30 cellular contexts compared by ENCODE assay signal in genomic region chr4:138757432-138757831, GRCh38.
"Had no signal": no experiment of that assay in that cellular context is flagged by ENCODE, and none has a peak within 500 bp of the region (broad histone marks: within the 10 kb centered on the region; RNA-seq: fewer than 3 reads in every experiment).

No MANE protein-coding gene starts in this region.

- H3K4me3 ChIP-seq: coronary artery, dorsolateral prefrontal cortex, gastroesophageal sphincter, heart right ventricle had no signal

- DNase-seq: activated B cell treated with CpG ODN at 0.5 μM for 24 hours; activated CD4-positive, alpha-beta memory T cell treated with anti-CD3 and anti-CD28 coated beads for 36 hours; activated CD4-positive, alpha-beta T cell treated with anti-CD3 and anti-CD28 coated beads for 36 hours; activated CD4-positive, alpha-beta T cell treated with anti-CD3 and anti-CD28 coated beads, Interleukin-2, amount 10 ng/mL, durations not matched to agents 24 days and 14 days; activated CD4-positive, CD25-positive, alpha-beta regulatory T cell treated with anti-CD3 and anti-CD28 coated beads, Interleukin-2, amount 50 U/mL, for 72 hours; activated CD8-positive, alpha-beta memory T cell treated with anti-CD3 and anti-CD28 coated beads, Interleukin-2, amount 10 ng/mL, durations not matched to agents 7 days and 5 days; activated CD8-positive, alpha-beta memory T cell treated with anti-CD3 and anti-CD28 coated beads, Interleukin-2, amount 50 U/mL, for 4 hours; activated CD8-positive, alpha-beta T cell treated with anti-CD3 and anti-CD28 coated beads, Interleukin-2, amount 10 ng/mL, durations not matched to agents 7 days and 5 days; activated gamma-delta T cell; activated naive CD4-positive, alpha-beta T cell; activated naive CD4-positive, alpha-beta T cell treated with anti-CD3 and anti-CD28 coated beads, Interleukin-2, amount 10 ng/mL, durations not matched to agents 7 days and 5 days; activated naive CD8-positive, alpha-beta T cell treated with anti-CD3 and anti-CD28 coated beads, Interleukin-2, amount 10 ng/mL, durations not matched to agents 7 days and 5 days; activated T-cell treated with anti-CD3 and anti-CD28 coated beads, Interleukin-2, amount 50 U/mL, for 1 hour; activated T-cell treated with anti-CD3 and anti-CD28 coated beads, Interleukin-2, amount 50 U/mL, for 48 hours; amniotic stem cell; anterior cingulate cortex; brain microvascular endothelial cell; dorsolateral prefrontal cortex; effector memory CD4-positive, alpha-beta T cell; endodermal cell; foreskin melanocyte; heart right ventricle; hippocampal formation; T-helper 17 cell; T1000; WERI-Rb-1 had no signal

- ATAC-seq: activated CD4-positive, alpha-beta T cell treated with anti-CD3 and anti-CD28 coated beads for 36 hours; activated CD8-positive, alpha-beta memory T cell treated with anti-CD3 and anti-CD28 coated beads, Interleukin-2, amount 10 ng/mL, durations not matched to agents 7 days and 5 days; activated CD8-positive, alpha-beta T cell treated with anti-CD3 and anti-CD28 coated beads, Interleukin-2, amount 10 ng/mL, durations not matched to agents 7 days and 5 days; activated naive CD4-positive, alpha-beta T cell treated with anti-CD3 and anti-CD28 coated beads, Interleukin-2, amount 50 U/mL, for 72 hours; esophagus mucosa; gastroesophageal sphincter; heart right ventricle; T-helper 17 cell had no signal

- H3K4me1 ChIP-seq: gastroesophageal sphincter, heart right ventricle had no signal

- H3K36me3 ChIP-seq: brain microvascular endothelial cell, gastroesophageal sphincter, heart right ventricle, WERI-Rb-1 had no signal

- H3K27me3 ChIP-seq: brain microvascular endothelial cell, dorsolateral prefrontal cortex, gastroesophageal sphincter, heart right ventricle had no signal

- H3K27ac ChIP-seq: brain microvascular endothelial cell, coronary artery, dorsolateral prefrontal cortex, gastroesophageal sphincter, heart right ventricle, WERI-Rb-1 had no signal
